9 cellular contexts compared by ENCODE assay signal in the genomic region with DNA sequence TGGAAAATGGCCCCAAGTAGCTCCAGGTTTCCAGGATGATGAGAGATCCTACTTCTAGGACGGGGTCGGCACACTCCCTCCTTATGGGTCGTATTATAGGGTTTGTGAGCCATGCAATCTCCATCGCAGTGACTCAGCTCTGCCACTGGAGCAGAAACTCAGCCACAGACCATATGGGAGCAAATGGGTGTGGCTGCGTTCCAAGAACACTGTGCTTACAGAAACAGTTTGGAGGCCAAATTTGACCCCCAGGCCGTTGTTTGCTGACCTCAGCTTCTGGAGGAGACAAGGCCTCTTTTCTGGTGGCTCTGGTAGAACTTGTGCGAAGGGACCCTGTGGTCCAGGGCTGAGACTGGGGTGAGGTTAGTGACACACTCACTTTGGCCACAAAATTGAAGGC. TPM values are rescaled to one million over a fixed set of nuclear protein-coding genes. Genes with fewer than 3 reads are reported as not detected.
DNase-seq lines count a peak whose midpoint lies in the region; ATAC-seq, FAIRE-seq and TF ChIP-seq lines count a peak whose summit lies in the region.
"Not testable (repeated sequence)": the region's sequence is repeated elsewhere in the genome, so short reads cannot be mapped to it uniquely, and the experiment has no call there.
"Had no signal": no experiment of that assay in that cellular context is flagged by ENCODE, and none has a peak within 500 bp of the region (broad histone marks: within the 10 kb centered on the region; RNA-seq: fewer than 3 reads in every experiment).

No MANE protein-coding gene starts in this region.

- TF ChIP-seq POLR2A in K562 (conservative IDR thresholded peaks at IDR 0.05), result not testable (repeated sequence)

- H3K4me2 ChIP-seq in K562 (ENCODE audit: insufficient read depth, low read length), result not testable (repeated sequence)

- intact Hi-C loops in K562 (cut with micrococcal nuclease), result not testable (repeated sequence)

- peak; percentile 89 for ATAC-seq in RWPE2 (ENCODE audit: low read depth)
- ATAC-seq in K562, result peak; percentile 98

- FAIRE-seq in K562 (lab: Jason Lieb, UNC), result peak; percentile 69

- H4K20me1 ChIP-seq in K562 (replicated peaks; ENCODE audit: control insufficient read depth, insufficient read depth, low read length), result not testable (repeated sequence)

- not testable (repeated sequence) for H3K27ac ChIP-seq in RWPE2 (ENCODE audit: poor library complexity, severe bottlenecking); K562 (ENCODE audit: extremely low read depth, low read depth, low read length)

- in situ Hi-C loops in ACHN (cut with HindIII; ENCODE audit: low pct_ligation_motif_present, low pct_unique_long_range_greater_than_20kb, low sequenced_read_pairs); K562 (cut with MboI): not testable (repeated sequence)

- CTCF ChIA-PET in K562 (lab: Yijun Ruan, JAX; ENCODE audit: low intra/inter-chr PET ratio), result not testable (repeated sequence)

- POLR2A ChIA-PET in K562 (lab: Yijun Ruan, JAX), result not testable (repeated sequence)

- not testable (repeated sequence) for H2AFZ ChIP-seq in K562 (ENCODE audit: low read depth, low read length)

- not testable (repeated sequence) for H3K9me1 ChIP-seq in K562 (ENCODE audit: control insufficient read depth, insufficient read depth, low read length)

- DNase-seq in ACHN (peak; percentile 79), ELR (ENCODE audit: low read depth) (peak; percentile 72), M059J (ENCODE audit: low read depth) (peak; percentile 88), K562 (ENCODE audit: extremely low read depth in 1 of 4, low spot score in 3 of 4) (peak; percentile 65 to 93 (median 70)), fibroblast of the conjunctiva (ENCODE audit: low read depth) (peak; percentile 89), kidney tubule cell (ENCODE audit: low spot score) (peak; percentile 60), skeletal muscle cell (ENCODE audit: low read depth) (peak; percentile 63)
- not testable (repeated sequence) for DNase-seq in RWPE2 (ENCODE audit: low spot score)

- H3K36me3 ChIP-seq in RWPE2 (ENCODE audit: low read depth); K562 (ENCODE audit: control insufficient read depth, insufficient read depth, low read length): not testable (repeated sequence)

- H3K4me3 ChIP-seq in RWPE2 (ENCODE audit: severe bottlenecking); K562; skeletal muscle cell (ENCODE audit: low read depth, low read length): not testable (repeated sequence)

- H3K79me2 ChIP-seq in K562 (ENCODE audit: control insufficient read depth, insufficient read depth, low read length), result not testable (repeated sequence)

- BruUV-seq in K562 (replicated peaks; lab: Mats Ljungman, UMichigan), result not testable (repeated sequence)

- WGBS in K562 (ENCODE audit: insufficient coverage, low coverage, missing lambda C conversion rate), result 0% methylated on average over 7 of the region's 7 CpGs

- H3K9ac ChIP-seq in K562 (ENCODE audit: insufficient read depth in 1 of 2, low read depth in 2 of 2, low read length in 2 of 2), result not testable (repeated sequence)

- H3K4me1 ChIP-seq in RWPE2 (ENCODE audit: insufficient read depth, poor library complexity, severe bottlenecking); K562 (replicated peaks in 1 of 2; ENCODE audit: control insufficient read depth in 2 of 2, insufficient read depth in 2 of 2, low read length in 2 of 2): not testable (repeated sequence)

- not testable (repeated sequence) for TF ChIP-seq CTCF in RWPE2 (IDR thresholded peaks at IDR 0.05; ENCODE audit: poor library complexity, severe bottlenecking); K562 (IDR thresholded peaks at IDR 0.05 in 2 of 3, conservative IDR thresholded peaks at IDR 0.05 in 1 of 3; ENCODE audit: insufficient read depth in 2 of 3, low read depth in 1 of 3, low read length in 3 of 3)

- TF ChIP-seq RAD21 in K562 (CRISPR knock-in tag; conservative IDR thresholded peaks at IDR 0.05 in 1 of 2, IDR thresholded peaks at IDR 0.05 in 1 of 2), result peak in 1 of 2 experiments; percentile 16; a peak in 1 of 4 replicates

- TF ChIP-seq EP300 in K562 (IDR thresholded peaks at IDR 0.05; ENCODE audit: low read length), result peak; percentile 34; the same call in 1 of the 2 replicates

- not testable (repeated sequence) for H3K9me3 ChIP-seq in RWPE2 (ENCODE audit: severe bottlenecking); K562 (replicated peaks; ENCODE audit: control insufficient read depth, insufficient read depth, low read depth, low read length)

- H3K27me3 ChIP-seq in RWPE2 (ENCODE audit: insufficient read depth, poor library complexity, severe bottlenecking); K562 (ENCODE audit: control insufficient read depth in 2 of 2, insufficient read depth in 2 of 2, low read length in 2 of 2): not testable (repeated sequence)

TF ChIP-seq in K562, 482 proteins besides CTCF, POLR2A, EP300 and RAD21 (continues in another document):
- peak; percentile 83 for TF ChIP-seq NFIC (IDR thresholded peaks at IDR 0.05)
- 0 out of 4 replicates have a peak, but pooled peaks of 1 of the 2 experiments have one; percentile 18 for TF ChIP-seq HDAC1 (IDR thresholded peaks at IDR 0.05)
- peak; percentile 62; the same call in 1 of the 2 replicates for TF ChIP-seq CTBP1 (IDR thresholded peaks at IDR 0.05; ENCODE audit: borderline replicate concordance)

RNA-seq across cellular contexts. Expression of gene NPIPB11, which starts 56.5 kb away (rescaled TPM):
- total RNA-seq in M059J (2014; rRNA removed; shearing (Covaris generic)), result 0.20 and 0.25 TPM in 2 replicates
- 6.8 and 7.2 TPM in 2 replicates for total RNA-seq in K562 (2011; cell fraction: chromatin; rRNA removed; ENCODE audit: low replicate concordance)
- total RNA-seq in K562 (2011; cell fraction: nucleolus; rRNA removed), result 1.7 and 1.8 TPM in 2 replicates
- 2.5 and 2.6 TPM in 2 replicates for total RNA-seq in K562 (2011; cell fraction: nucleoplasm; rRNA removed)
- total RNA-seq in K562 (2014; rRNA removed) (0.08 and 0.18 TPM in 2 replicates), K562 (2014; rRNA removed; fragmentation: Illumina TruSeq; extraction: Trizol) (0.26 and 0.36 TPM in 2 replicates), K562 (2015; rRNA removed; fragmentation: Illumina TruSeq; extraction: Trizol) (0.47 and 0.49 TPM in 2 replicates), K562 (2021) (0.80 and 0.87 TPM in 2 replicates)
- polyA plus RNA-seq in K562 (2011; rRNA removed) (0.33 and 0.92 TPM in 2 replicates), K562 (2014; fragmentation: Illumina TruSeq; extraction: Trizol) (1.3 and 1.9 TPM in 2 replicates), K562 (2014; fragmentation: Nextera tagmentation; extraction: Ambion mirVana) (under 1 TPM; 0.03 to 0.20 TPM), K562 (2014; rRNA removed) (0.95 and 1.2 TPM in 2 replicates)
- 0.72 and 0.74 TPM in 2 replicates for polyA plus RNA-seq in K562 (2011; cell fraction: cytosol; rRNA removed)
- polyA plus RNA-seq in K562 (2011; cell fraction: nucleus; rRNA removed), result 3.5 and 6.5 TPM in 2 replicates
- 0.74 and 1.9 TPM in 2 replicates for polyA plus RNA-seq in K562 (2012)
- polyA minus RNA-seq in K562 (2011; rRNA and poly(A)+ RNA removed), result 0.77 and 0.81 TPM in 2 replicates
- not detected in 2 replicates for polyA minus RNA-seq in K562 (2011; cell fraction: cytosol; rRNA and poly(A)+ RNA removed)
- 1.2 and 1.7 TPM in 2 replicates for polyA minus RNA-seq in K562 (2011; cell fraction: nucleus; rRNA and poly(A)+ RNA removed)
- total RNA-seq: skeletal muscle tissue had no signal
